11 cellular contexts compared by ENCODE assay signal in the genomic region with DNA sequence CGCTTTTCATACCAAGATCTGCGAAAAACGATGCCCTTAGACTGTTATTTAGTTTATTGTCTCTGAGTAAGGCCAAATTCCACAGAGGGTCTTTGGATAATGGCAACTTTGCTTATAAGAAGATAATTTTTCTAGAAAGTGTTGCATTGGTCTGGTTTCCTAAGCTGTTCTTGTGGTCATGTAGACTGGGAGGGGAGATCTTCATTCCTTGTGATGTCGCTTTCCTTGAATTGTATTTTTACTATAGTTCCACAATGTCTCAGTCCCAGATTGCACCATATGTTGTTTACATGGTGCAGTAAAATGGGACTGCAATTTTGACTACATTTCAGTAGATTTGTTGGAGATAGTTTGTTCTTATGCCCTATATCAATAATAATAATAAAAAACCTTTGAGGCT. TPM values are rescaled to one million over a fixed set of nuclear protein-coding genes. Genes with fewer than 3 reads are reported as not detected.
A peak's percentile ranks its signal among the peaks of the same experiment; 100 is the strongest.
DNase-seq lines count a peak whose midpoint lies in the region; ATAC-seq, FAIRE-seq and TF ChIP-seq lines count a peak whose summit lies in the region.
"Had no signal": no experiment of that assay in that cellular context is flagged by ENCODE, and none has a peak within 500 bp of the region (broad histone marks: within the 10 kb centered on the region; RNA-seq: fewer than 3 reads in every experiment).

No MANE protein-coding gene starts in this region.

- H3K27me3 Mint-ChIP-seq in activated CD8-positive, alpha-beta memory T cell treated with anti-CD3 and anti-CD28 coated beads, Interleukin-2, amount 10 ng/mL, durations not matched to agents 7 days and 5 days: peaks cover 69% of the 10 kb centered on the region

- H3K27me3 ChIP-seq in HepG2 (ENCODE audit: control insufficient read depth in 1 of 2, insufficient read depth in 2 of 2, low read length in 2 of 2): no peaks in the 10 kb centered on the region; a peak in 1 of 5 replicates
- H3K27me3 ChIP-seq in transverse colon: peaks cover 37% of the 10 kb centered on the region

- FAIRE-seq in HepG2 (lab: Jason Lieb, UNC): no peak
- FAIRE-seq: endometrium had no signal

- no peaks in the 10 kb centered on the region for H3K9me3 ChIP-seq in HepG2 (ENCODE audit: low read length)
- no peaks in the 10 kb centered on the region for H3K9me3 ChIP-seq in transverse colon

- H3K4me1 ChIP-seq in HepG2 (ENCODE audit: insufficient read depth, low read length): peaks cover 62% of the 10 kb centered on the region
- peaks cover 0 to 23% (median 10%) of the 10 kb centered on the region in 4 donors for H3K4me1 ChIP-seq in transverse colon

- H3K27ac ChIP-seq in HepG2 (ENCODE audit: extremely low read length, insufficient read depth, low read length): peak overlapping the region; percentile 94
- no peak overlapping the region for H3K27ac ChIP-seq in transverse colon

- peak overlapping the region; percentile 87 for H3K4me2 ChIP-seq in HepG2 (ENCODE audit: low read depth, low read length)

- ATAC-seq in activated CD8-positive, alpha-beta memory T cell treated with anti-CD3 and anti-CD28 coated beads, Interleukin-2, amount 10 ng/mL, durations not matched to agents 7 days and 5 days: no peak
- ATAC-seq in HepG2: no peak

- no peak overlapping the region for H2AFZ ChIP-seq in HepG2 (ENCODE audit: low read length)

- POLR2A ChIA-PET in HepG2 (lab: Yijun Ruan, JAX): interaction anchor here (0.6 to 3.3 kb wide), 6 partner anchors 43 to 141 kb away, joined by 3 to 17 read pairs (median 3); a partner anchor contains a TSS

- TF ChIP-seq CTCF in astrocyte of the spinal cord (IDR thresholded peaks at IDR 0.05; ENCODE audit: low read depth, low read length): no peak
- TF ChIP-seq CTCF in HepG2 (CRISPR knock-in tag; IDR thresholded peaks at IDR 0.05): no peak
- TF ChIP-seq CTCF in transverse colon (IDR thresholded peaks at IDR 0.05): no peak

- H3K4me3 Mint-ChIP-seq in activated CD8-positive, alpha-beta memory T cell treated with anti-CD3 and anti-CD28 coated beads, Interleukin-2, amount 10 ng/mL, durations not matched to agents 7 days and 5 days: peak overlapping the region; percentile 60

- CTCF ChIA-PET in activated CD8-positive, alpha-beta memory T cell treated with anti-CD3 and anti-CD28 coated beads, Interleukin-2, amount 10 ng/mL, durations not matched to agents 7 days and 5 days (lab: Charles Lee): no interaction called here
- CTCF ChIA-PET in HepG2 (lab: Yijun Ruan, JAX; ENCODE audit: low intra/inter-chr PET ratio, low total read pairs): no interaction called here

- TF ChIP-seq POLR2A in HepG2 (IDR thresholded peaks at IDR 0.05; ENCODE audit: insufficient read depth in 1 of 2, low read depth in 2 of 2, low read length in 2 of 2) (no peak), transverse colon (IDR thresholded peaks at IDR 0.05) (no peak)

- no peak overlapping the region for H3K27ac Mint-ChIP-seq in activated CD8-positive, alpha-beta memory T cell treated with anti-CD3 and anti-CD28 coated beads, Interleukin-2, amount 10 ng/mL, durations not matched to agents 7 days and 5 days

- no peaks in the 10 kb centered on the region for H3K36me3 Mint-ChIP-seq in activated CD8-positive, alpha-beta memory T cell treated with anti-CD3 and anti-CD28 coated beads, Interleukin-2, amount 10 ng/mL, durations not matched to agents 7 days and 5 days

- no peak for TF ChIP-seq RAD21 in HepG2 (CRISPR knock-in tag; IDR thresholded peaks at IDR 0.05)

- TF ChIP-seq EP300 in HepG2 (IDR thresholded peaks at IDR 0.05; ENCODE audit: low read depth in 2 of 2, low read length in 2 of 2) (no peak), HepG2 (CRISPR knock-in tag; IDR thresholded peaks at IDR 0.05; ENCODE audit: borderline replicate concordance) (no peak), transverse colon (IDR thresholded peaks at IDR 0.05; ENCODE audit: low read depth) (no peak)

- no TSS peak for BruUV-seq in HepG2 (replicated peaks; lab: Mats Ljungman, UMichigan)

- peaks cover 58% of the 10 kb centered on the region for H3K79me2 ChIP-seq in HepG2 (ENCODE audit: insufficient read depth, low read length)

- in situ Hi-C loops in astrocyte of the spinal cord (cut with HindIII; ENCODE audit: low sequenced_read_pairs) (no loop called here), HepG2 (cut with HindIII; ENCODE audit: extremely low pct_ligation_motif_present, low pct_unique_long_range_greater_than_20kb) (loop anchor here (5.0 kb wide), 1 partner anchor 43 kb away; no protein-coding TSS in a partner anchor), transverse colon (cut with MboI; ENCODE audit: low pct_ligation_motif_present in 1 of 4, low pct_unique_long_range_greater_than_20kb in 1 of 4, low sequenced_read_pairs in 3 of 4) (no loop called here)

- H3K4me1 Mint-ChIP-seq in activated CD8-positive, alpha-beta memory T cell treated with anti-CD3 and anti-CD28 coated beads, Interleukin-2, amount 10 ng/mL, durations not matched to agents 7 days and 5 days: peaks cover 15% of the 10 kb centered on the region

- 25% methylated on average over 4 of the region's 4 CpGs for WGBS in HepG2 (ENCODE audit: low lambda C conversion rate)
- WGBS in transverse colon (ENCODE audit: low coverage in 1 of 2), 2 donors: 35 to 41% methylated on average over 4 of the region's 4 CpGs

- H4K20me1 ChIP-seq in HepG2 (ENCODE audit: insufficient read depth, low read length): no peaks in the 10 kb centered on the region; the same call in 1 of the 2 replicates

- H3K36me3 ChIP-seq in HepG2 (replicated peaks in 1 of 2; ENCODE audit: control insufficient read depth in 1 of 2, insufficient read depth in 2 of 2, low read length in 2 of 2): peaks cover 0 to 10% of the 10 kb centered on the region in 2 experiments; a peak in 1 of 5 replicates
- no peaks in the 10 kb centered on the region for H3K36me3 ChIP-seq in transverse colon

- intact Hi-C loops in HepG2 (cut with micrococcal nuclease; ENCODE audit: unreplicated experiment): loop anchor here (5.0 kb wide), 1 partner anchor 42 kb away; no protein-coding TSS in a partner anchor
- intact Hi-C loops in transverse colon (cut with DNase I; ENCODE audit: low total_unique reads): no loop called here

- H3K9me3 Mint-ChIP-seq in activated CD8-positive, alpha-beta memory T cell treated with anti-CD3 and anti-CD28 coated beads, Interleukin-2, amount 10 ng/mL, durations not matched to agents 7 days and 5 days (ENCODE audit: low read depth): no peaks in the 10 kb centered on the region

- H3K4me3 ChIP-seq in astrocyte of the spinal cord (ENCODE audit: low read depth, low read length) (peak overlapping the region; percentile 73), HepG2 (replicated peaks in 1 of 3; ENCODE audit: insufficient read depth in 1 of 3, low read depth in 2 of 3, low read length in 3 of 3) (peak overlapping the region; percentile 87 to 94 (median 92); a peak in 5 of 6 replicates), transverse colon (peak overlapping the region in 3 of 4 donors; percentile 61 to 76 (median 61))

- DNase-seq in activated CD8-positive, alpha-beta memory T cell treated with anti-CD3 and anti-CD28 coated beads, Interleukin-2, amount 10 ng/mL, durations not matched to agents 7 days and 5 days: no peak
- DNase-seq in activated CD8-positive, alpha-beta memory T cell treated with anti-CD3 and anti-CD28 coated beads for 24 hours: no peak
- peak; percentile 13 for DNase-seq in astrocyte of the spinal cord (ENCODE audit: low read depth, low spot score)
- DNase-seq in HepG2 (ENCODE audit: low spot score): no peak
- no peak for DNase-seq in transverse colon
- no peak for DNase-seq in HPDE6-E6E7 (ENCODE audit: extremely low spot score)
- no peak for DNase-seq in iPS-NIHi7 (ENCODE audit: extremely low spot score)
- DNase-seq in GM19240 (ENCODE audit: insufficient read length, low spot score): no peak
- DNase-seq: activated CD4-positive, alpha-beta T cell treated with anti-CD3 and anti-CD28 coated beads, Interleukin-2, amount 50 U/mL, for 1 hour; NCI-H510A had no signal

- H3K9ac ChIP-seq in HepG2 (ENCODE audit: insufficient read depth, low read depth, low read length): peak overlapping the region; percentile 85

TF ChIP-seq in HepG2, 621 proteins besides CTCF, POLR2A, EP300 and RAD21 (continues in another document):
- no peak for TF ChIP-seq ZNF766 (CRISPR knock-in tag; IDR thresholded peaks at IDR 0.05; ENCODE audit: borderline replicate concordance)
- TF ChIP-seq MAZ (IDR thresholded peaks at IDR 0.05; ENCODE audit: borderline replicate concordance, low read depth, low read length): no peak
- no peak for TF ChIP-seq MAZ (CRISPR knock-in tag; IDR thresholded peaks at IDR 0.05; ENCODE audit: low read depth)
- no peak for TF ChIP-seq SNAPC2 (CRISPR knock-in tag; IDR thresholded peaks at IDR 0.05)
- TF ChIP-seq IRX3 (CRISPR knock-in tag; IDR thresholded peaks at IDR 0.05; ENCODE audit: borderline replicate concordance, low read depth): no peak
- no peak for TF ChIP-seq LCORL (IDR thresholded peaks at IDR 0.05)
- TF ChIP-seq LCORL (CRISPR knock-in tag; IDR thresholded peaks at IDR 0.05): no peak

RNA-seq across cellular contexts. Expression of a gene that starts 28.8 kb away (rescaled TPM):
- total RNA-seq in activated CD8-positive, alpha-beta memory T cell treated with anti-CD3 and anti-CD28 coated beads, Interleukin-2, amount 10 ng/mL, durations not matched to agents 7 days and 5 days: under 1 TPM in 1 of 2 experiments, not detected in 1; 0.12 TPM
- 16.3 and 23.2 TPM in 2 replicates for total RNA-seq in HepG2 (2016; rRNA removed; fragmentation: Illumina TruSeq; extraction: Trizol)
- 42.6 and 48.7 TPM in 2 replicates for total RNA-seq in HepG2 (2016; cell fraction: cytosol; rRNA removed; fragmentation: Illumina TruSeq; extraction: Trizol; ENCODE audit: low read depth)
- total RNA-seq in HepG2 (2016; cell fraction: insoluble cytoplasmic fraction; rRNA removed; fragmentation: Illumina TruSeq; extraction: Trizol): 18.1 and 25.7 TPM in 2 replicates
- 26.9 and 29.4 TPM in 2 replicates for total RNA-seq in HepG2 (2016; cell fraction: membrane; rRNA removed; fragmentation: Illumina TruSeq; extraction: Trizol)
- total RNA-seq in HepG2 (2016; cell fraction: nucleus; rRNA removed; fragmentation: Illumina TruSeq; extraction: Trizol): 36.0 and 39.4 TPM in 2 replicates
- polyA plus RNA-seq in HepG2 (2011; rRNA removed): 11.7 and 17.5 TPM in 2 replicates
- polyA plus RNA-seq in HepG2 (2011; cell fraction: cytosol; rRNA removed): 6.4 and 9.1 TPM in 2 replicates
- polyA plus RNA-seq in HepG2 (2011; cell fraction: nucleus; rRNA removed): 12.3 and 12.7 TPM in 2 replicates
- polyA plus RNA-seq in HepG2 (2012): 12.2 and 16.3 TPM in 2 replicates
- polyA plus RNA-seq in HepG2 (2016; cell fraction: cytosol; fragmentation: Illumina TruSeq; extraction: Trizol; ENCODE audit: low read depth): 8.6 and 11.5 TPM in 2 replicates
- 18.1 and 18.9 TPM in 2 replicates for polyA plus RNA-seq in HepG2 (2016; cell fraction: insoluble cytoplasmic fraction; fragmentation: Illumina TruSeq; extraction: Trizol; ENCODE audit: low read depth)
- polyA plus RNA-seq in HepG2 (2016; cell fraction: membrane; fragmentation: Illumina TruSeq; extraction: Trizol; ENCODE audit: low read depth): 13.3 and 15.7 TPM in 2 replicates
- polyA plus RNA-seq in HepG2 (2016; cell fraction: nucleus; fragmentation: Illumina TruSeq; extraction: Trizol; ENCODE audit: insufficient read depth, low read depth): 68.6 and 70.2 TPM in 2 replicates
- 12.2 TPM in 1 of 2 replicates, not detected in the other for polyA minus RNA-seq in HepG2 (2011; rRNA and poly(A)+ RNA removed; ENCODE audit: low replicate concordance)
- 13.5 and 16.5 TPM in 2 replicates for polyA minus RNA-seq in HepG2 (2011; cell fraction: cytosol; rRNA and poly(A)+ RNA removed)
- polyA minus RNA-seq in HepG2 (2011; cell fraction: nucleus; rRNA and poly(A)+ RNA removed): 33.6 and 35.4 TPM in 2 replicates
- 1 to 10 TPM; 2.2 to 9.7 (median 2.6) TPM for total RNA-seq in transverse colon
